ENCODE assay signal across 2 cellular contexts in the genomic region with DNA sequence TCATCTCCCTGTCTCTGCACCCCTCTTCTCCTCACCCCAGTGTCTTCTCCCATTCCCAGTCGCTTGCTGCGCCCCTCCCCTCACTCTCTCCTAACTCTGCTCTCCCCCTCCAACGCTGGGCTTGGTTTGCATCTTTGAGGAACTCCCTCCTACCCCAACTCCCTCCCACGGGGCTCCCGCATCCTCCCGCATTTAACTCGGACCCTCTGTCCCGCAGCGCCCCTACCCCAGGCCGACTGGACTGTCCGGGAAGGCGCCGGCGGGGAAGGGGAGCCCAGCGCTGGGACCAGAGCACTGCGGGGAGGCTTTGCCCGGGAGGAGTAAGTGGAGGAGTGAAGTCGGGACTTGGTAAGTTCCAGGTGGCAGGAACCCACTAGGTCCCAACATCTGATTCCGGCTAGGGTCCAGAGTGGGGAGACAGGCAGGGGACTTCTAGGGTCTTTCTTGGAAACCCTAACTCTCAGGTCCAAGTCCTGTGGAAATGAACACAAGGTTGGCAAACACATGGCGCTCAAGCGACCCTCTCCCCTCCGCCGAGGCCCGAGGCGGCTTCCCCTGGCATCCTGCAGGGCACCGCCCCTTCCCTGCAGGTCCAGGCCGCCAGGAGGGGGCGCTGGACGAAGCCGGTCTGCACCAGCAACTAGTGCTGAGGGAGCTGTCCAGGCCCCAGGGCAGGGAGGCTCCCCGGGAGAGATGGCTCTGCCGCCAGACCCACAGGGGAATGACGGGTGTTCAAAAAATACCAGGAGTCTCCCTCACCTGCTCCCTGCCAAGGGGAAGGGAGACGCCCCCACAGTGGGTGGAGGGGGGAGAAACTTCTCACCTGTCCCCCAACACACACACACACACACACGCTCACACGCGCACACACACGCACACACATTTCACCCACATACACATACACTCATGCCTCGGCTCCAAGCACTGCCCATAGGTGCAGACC.
A peak's percentile ranks its signal among the peaks of the same experiment; 100 is the strongest.
TF ChIP-seq lines count a peak whose summit lies in the region.

No MANE protein-coding gene starts in this region.

TF ChIP-seq in IMR-90, 13 proteins besides CTCF, POLR2A, EP300 and RAD21 (continued from another document):
- TF ChIP-seq NFE2L2 (IDR thresholded peaks at IDR 0.05; ENCODE audit: low read depth, low read length) (no peak), BHLHE40 (IDR thresholded peaks at IDR 0.05; ENCODE audit: low read depth, low read length) (no peak), MXI1 (IDR thresholded peaks at IDR 0.05; ENCODE audit: borderline replicate concordance, low read depth, low read length) (no peak), CEBPB (IDR thresholded peaks at IDR 0.05; ENCODE audit: low read depth, low read length) (no peak)

TF ChIP-seq in WTC11, 78 proteins besides CTCF, POLR2A, EP300 and RAD21 (continued from another document and continues in another):
- TF ChIP-seq, protein P1, sequence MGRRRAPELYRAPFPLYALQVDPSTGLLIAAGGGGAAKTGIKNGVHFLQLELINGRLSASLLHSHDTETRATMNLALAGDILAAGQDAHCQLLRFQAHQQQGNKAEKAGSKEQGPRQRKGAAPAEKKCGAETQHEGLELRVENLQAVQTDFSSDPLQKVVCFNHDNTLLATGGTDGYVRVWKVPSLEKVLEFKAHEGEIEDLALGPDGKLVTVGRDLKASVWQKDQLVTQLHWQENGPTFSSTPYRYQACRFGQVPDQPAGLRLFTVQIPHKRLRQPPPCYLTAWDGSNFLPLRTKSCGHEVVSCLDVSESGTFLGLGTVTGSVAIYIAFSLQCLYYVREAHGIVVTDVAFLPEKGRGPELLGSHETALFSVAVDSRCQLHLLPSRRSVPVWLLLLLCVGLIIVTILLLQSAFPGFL (CRISPR knock-in tag; IDR thresholded peaks at IDR 0.05; ENCODE audit: borderline replicate concordance): no peak
- no peak for TF ChIP-seq FOXP1 (CRISPR knock-in tag; IDR thresholded peaks at IDR 0.05; ENCODE audit: borderline replicate concordance)
- TF ChIP-seq IRF2 (CRISPR knock-in tag; IDR thresholded peaks at IDR 0.05; ENCODE audit: borderline replicate concordance, low read depth): no peak
- TF ChIP-seq, protein P2, sequence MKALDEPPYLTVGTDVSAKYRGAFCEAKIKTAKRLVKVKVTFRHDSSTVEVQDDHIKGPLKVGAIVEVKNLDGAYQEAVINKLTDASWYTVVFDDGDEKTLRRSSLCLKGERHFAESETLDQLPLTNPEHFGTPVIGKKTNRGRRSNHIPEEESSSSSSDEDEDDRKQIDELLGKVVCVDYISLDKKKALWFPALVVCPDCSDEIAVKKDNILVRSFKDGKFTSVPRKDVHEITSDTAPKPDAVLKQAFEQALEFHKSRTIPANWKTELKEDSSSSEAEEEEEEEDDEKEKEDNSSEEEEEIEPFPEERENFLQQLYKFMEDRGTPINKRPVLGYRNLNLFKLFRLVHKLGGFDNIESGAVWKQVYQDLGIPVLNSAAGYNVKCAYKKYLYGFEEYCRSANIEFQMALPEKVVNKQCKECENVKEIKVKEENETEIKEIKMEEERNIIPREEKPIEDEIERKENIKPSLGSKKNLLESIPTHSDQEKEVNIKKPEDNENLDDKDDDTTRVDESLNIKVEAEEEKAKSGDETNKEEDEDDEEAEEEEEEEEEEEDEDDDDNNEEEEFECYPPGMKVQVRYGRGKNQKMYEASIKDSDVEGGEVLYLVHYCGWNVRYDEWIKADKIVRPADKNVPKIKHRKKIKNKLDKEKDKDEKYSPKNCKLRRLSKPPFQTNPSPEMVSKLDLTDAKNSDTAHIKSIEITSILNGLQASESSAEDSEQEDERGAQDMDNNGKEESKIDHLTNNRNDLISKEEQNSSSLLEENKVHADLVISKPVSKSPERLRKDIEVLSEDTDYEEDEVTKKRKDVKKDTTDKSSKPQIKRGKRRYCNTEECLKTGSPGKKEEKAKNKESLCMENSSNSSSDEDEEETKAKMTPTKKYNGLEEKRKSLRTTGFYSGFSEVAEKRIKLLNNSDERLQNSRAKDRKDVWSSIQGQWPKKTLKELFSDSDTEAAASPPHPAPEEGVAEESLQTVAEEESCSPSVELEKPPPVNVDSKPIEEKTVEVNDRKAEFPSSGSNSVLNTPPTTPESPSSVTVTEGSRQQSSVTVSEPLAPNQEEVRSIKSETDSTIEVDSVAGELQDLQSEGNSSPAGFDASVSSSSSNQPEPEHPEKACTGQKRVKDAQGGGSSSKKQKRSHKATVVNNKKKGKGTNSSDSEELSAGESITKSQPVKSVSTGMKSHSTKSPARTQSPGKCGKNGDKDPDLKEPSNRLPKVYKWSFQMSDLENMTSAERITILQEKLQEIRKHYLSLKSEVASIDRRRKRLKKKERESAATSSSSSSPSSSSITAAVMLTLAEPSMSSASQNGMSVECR (CRISPR knock-in tag; IDR thresholded peaks at IDR 0.05; ENCODE audit: borderline replicate concordance): 0 out of 2 replicates have a peak, but pooled peaks have one; percentile 53
- TF ChIP-seq ETV6 (CRISPR knock-in tag; IDR thresholded peaks at IDR 0.05): peak; percentile 77
- no peak for TF ChIP-seq GABPB1 (CRISPR knock-in tag; IDR thresholded peaks at IDR 0.05)
- TF ChIP-seq TEAD1 (CRISPR knock-in tag; IDR thresholded peaks at IDR 0.05): no peak; the same call in 1 of the 2 replicates
- TF ChIP-seq ZNF263 (CRISPR knock-in tag; IDR thresholded peaks at IDR 0.05; ENCODE audit: low read depth): peak; percentile 91
- TF ChIP-seq, protein P3, sequence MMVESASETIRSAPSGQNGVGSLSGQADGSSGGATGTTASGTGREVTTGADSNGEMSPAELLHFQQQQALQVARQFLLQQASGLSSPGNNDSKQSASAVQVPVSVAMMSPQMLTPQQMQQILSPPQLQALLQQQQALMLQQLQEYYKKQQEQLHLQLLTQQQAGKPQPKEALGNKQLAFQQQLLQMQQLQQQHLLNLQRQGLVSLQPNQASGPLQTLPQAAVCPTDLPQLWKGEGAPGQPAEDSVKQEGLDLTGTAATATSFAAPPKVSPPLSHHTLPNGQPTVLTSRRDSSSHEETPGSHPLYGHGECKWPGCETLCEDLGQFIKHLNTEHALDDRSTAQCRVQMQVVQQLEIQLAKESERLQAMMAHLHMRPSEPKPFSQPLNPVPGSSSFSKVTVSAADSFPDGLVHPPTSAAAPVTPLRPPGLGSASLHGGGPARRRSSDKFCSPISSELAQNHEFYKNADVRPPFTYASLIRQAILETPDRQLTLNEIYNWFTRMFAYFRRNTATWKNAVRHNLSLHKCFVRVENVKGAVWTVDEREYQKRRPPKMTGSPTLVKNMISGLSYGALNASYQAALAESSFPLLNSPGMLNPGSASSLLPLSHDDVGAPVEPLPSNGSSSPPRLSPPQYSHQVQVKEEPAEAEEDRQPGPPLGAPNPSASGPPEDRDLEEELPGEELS (CRISPR knock-in tag; IDR thresholded peaks at IDR 0.05): no peak
- TF ChIP-seq, protein P4, sequence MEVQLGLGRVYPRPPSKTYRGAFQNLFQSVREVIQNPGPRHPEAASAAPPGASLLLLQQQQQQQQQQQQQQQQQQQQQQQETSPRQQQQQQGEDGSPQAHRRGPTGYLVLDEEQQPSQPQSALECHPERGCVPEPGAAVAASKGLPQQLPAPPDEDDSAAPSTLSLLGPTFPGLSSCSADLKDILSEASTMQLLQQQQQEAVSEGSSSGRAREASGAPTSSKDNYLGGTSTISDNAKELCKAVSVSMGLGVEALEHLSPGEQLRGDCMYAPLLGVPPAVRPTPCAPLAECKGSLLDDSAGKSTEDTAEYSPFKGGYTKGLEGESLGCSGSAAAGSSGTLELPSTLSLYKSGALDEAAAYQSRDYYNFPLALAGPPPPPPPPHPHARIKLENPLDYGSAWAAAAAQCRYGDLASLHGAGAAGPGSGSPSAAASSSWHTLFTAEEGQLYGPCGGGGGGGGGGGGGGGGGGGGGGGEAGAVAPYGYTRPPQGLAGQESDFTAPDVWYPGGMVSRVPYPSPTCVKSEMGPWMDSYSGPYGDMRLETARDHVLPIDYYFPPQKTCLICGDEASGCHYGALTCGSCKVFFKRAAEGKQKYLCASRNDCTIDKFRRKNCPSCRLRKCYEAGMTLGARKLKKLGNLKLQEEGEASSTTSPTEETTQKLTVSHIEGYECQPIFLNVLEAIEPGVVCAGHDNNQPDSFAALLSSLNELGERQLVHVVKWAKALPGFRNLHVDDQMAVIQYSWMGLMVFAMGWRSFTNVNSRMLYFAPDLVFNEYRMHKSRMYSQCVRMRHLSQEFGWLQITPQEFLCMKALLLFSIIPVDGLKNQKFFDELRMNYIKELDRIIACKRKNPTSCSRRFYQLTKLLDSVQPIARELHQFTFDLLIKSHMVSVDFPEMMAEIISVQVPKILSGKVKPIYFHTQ (CRISPR knock-in tag; IDR thresholded peaks at IDR 0.05): no peak
- TF ChIP-seq, protein P5, sequence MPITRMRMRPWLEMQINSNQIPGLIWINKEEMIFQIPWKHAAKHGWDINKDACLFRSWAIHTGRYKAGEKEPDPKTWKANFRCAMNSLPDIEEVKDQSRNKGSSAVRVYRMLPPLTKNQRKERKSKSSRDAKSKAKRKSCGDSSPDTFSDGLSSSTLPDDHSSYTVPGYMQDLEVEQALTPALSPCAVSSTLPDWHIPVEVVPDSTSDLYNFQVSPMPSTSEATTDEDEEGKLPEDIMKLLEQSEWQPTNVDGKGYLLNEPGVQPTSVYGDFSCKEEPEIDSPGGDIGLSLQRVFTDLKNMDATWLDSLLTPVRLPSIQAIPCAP (CRISPR knock-in tag; IDR thresholded peaks at IDR 0.05): no peak
- TF ChIP-seq, protein P6, sequence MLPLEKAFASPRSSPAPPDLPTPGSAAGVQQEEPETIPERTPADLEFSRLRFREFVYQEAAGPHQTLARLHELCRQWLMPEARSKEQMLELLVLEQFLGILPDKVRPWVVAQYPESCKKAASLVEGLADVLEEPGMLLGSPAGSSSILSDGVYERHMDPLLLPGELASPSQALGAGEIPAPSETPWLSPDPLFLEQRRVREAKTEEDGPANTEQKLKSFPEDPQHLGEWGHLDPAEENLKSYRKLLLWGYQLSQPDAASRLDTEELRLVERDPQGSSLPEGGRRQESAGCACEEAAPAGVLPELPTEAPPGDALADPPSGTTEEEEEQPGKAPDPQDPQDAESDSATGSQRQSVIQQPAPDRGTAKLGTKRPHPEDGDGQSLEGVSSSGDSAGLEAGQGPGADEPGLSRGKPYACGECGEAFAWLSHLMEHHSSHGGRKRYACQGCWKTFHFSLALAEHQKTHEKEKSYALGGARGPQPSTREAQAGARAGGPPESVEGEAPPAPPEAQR (CRISPR knock-in tag; IDR thresholded peaks at IDR 0.05): no peak
- TF ChIP-seq, protein P7, sequence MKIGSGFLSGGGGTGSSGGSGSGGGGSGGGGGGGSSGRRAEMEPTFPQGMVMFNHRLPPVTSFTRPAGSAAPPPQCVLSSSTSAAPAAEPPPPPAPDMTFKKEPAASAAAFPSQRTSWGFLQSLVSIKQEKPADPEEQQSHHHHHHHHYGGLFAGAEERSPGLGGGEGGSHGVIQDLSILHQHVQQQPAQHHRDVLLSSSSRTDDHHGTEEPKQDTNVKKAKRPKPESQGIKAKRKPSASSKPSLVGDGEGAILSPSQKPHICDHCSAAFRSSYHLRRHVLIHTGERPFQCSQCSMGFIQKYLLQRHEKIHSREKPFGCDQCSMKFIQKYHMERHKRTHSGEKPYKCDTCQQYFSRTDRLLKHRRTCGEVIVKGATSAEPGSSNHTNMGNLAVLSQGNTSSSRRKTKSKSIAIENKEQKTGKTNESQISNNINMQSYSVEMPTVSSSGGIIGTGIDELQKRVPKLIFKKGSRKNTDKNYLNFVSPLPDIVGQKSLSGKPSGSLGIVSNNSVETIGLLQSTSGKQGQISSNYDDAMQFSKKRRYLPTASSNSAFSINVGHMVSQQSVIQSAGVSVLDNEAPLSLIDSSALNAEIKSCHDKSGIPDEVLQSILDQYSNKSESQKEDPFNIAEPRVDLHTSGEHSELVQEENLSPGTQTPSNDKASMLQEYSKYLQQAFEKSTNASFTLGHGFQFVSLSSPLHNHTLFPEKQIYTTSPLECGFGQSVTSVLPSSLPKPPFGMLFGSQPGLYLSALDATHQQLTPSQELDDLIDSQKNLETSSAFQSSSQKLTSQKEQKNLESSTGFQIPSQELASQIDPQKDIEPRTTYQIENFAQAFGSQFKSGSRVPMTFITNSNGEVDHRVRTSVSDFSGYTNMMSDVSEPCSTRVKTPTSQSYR (CRISPR knock-in tag; IDR thresholded peaks at IDR 0.05): no peak
- peak; percentile 39; the same call in 1 of the 2 replicates for TF ChIP-seq FOXK1 (CRISPR knock-in tag; IDR thresholded peaks at IDR 0.05)
- TF ChIP-seq MYBL2 (CRISPR knock-in tag; IDR thresholded peaks at IDR 0.05): no peak
- no peak for TF ChIP-seq TCF7 (CRISPR knock-in tag; IDR thresholded peaks at IDR 0.05; ENCODE audit: low read depth)
- TF ChIP-seq EMX1 (CRISPR knock-in tag; IDR thresholded peaks at IDR 0.05): no peak
- TF ChIP-seq, protein P8, sequence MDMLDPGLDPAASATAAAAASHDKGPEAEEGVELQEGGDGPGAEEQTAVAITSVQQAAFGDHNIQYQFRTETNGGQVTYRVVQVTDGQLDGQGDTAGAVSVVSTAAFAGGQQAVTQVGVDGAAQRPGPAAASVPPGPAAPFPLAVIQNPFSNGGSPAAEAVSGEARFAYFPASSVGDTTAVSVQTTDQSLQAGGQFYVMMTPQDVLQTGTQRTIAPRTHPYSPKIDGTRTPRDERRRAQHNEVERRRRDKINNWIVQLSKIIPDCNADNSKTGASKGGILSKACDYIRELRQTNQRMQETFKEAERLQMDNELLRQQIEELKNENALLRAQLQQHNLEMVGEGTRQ (CRISPR knock-in tag; IDR thresholded peaks at IDR 0.05): no peak
- 0 out of 2 replicates have a peak, but pooled peaks have one; percentile 35 for TF ChIP-seq SP1 (CRISPR knock-in tag; conservative IDR thresholded peaks at IDR 0.05)
- TF ChIP-seq, protein P9, sequence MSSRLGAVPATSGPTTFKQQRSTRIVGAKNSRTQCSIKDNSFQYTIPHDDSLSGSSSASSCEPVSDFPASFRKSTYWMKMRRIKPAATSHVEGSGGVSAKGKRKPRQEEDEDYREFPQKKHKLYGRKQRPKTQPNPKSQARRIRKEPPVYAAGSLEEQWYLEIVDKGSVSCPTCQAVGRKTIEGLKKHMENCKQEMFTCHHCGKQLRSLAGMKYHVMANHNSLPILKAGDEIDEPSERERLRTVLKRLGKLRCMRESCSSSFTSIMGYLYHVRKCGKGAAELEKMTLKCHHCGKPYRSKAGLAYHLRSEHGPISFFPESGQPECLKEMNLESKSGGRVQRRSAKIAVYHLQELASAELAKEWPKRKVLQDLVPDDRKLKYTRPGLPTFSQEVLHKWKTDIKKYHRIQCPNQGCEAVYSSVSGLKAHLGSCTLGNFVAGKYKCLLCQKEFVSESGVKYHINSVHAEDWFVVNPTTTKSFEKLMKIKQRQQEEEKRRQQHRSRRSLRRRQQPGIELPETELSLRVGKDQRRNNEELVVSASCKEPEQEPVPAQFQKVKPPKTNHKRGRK (CRISPR knock-in tag; IDR thresholded peaks at IDR 0.05; ENCODE audit: borderline replicate concordance): no peak
- TF ChIP-seq ZBTB21 (CRISPR knock-in tag; IDR thresholded peaks at IDR 0.05; ENCODE audit: borderline replicate concordance): peak; percentile 37; the same call in 1 of the 2 replicates
- TF ChIP-seq ZNF219 (CRISPR knock-in tag; IDR thresholded peaks at IDR 0.05; ENCODE audit: borderline replicate concordance): no peak
- TF ChIP-seq, protein P10, sequence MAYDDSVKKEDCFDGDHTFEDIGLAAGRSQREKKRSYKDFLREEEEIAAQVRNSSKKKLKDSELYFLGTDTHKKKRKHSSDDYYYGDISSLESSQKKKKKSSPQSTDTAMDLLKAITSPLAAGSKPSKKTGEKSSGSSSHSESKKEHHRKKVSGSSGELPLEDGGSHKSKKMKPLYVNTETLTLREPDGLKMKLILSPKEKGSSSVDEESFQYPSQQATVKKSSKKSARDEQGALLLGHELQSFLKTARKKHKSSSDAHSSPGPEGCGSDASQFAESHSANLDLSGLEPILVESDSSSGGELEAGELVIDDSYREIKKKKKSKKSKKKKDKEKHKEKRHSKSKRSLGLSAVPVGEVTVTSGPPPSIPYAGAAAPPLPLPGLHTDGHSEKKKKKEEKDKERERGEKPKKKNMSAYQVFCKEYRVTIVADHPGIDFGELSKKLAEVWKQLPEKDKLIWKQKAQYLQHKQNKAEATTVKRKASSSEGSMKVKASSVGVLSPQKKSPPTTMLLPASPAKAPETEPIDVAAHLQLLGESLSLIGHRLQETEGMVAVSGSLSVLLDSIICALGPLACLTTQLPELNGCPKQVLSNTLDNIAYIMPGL (CRISPR knock-in tag; IDR thresholded peaks at IDR 0.05): peak; percentile 75
- no peak for TF ChIP-seq JUN (CRISPR knock-in tag; IDR thresholded peaks at IDR 0.05)
